Comparison of ENCODE assay signal across 20 cellular contexts in the genomic region with DNA sequence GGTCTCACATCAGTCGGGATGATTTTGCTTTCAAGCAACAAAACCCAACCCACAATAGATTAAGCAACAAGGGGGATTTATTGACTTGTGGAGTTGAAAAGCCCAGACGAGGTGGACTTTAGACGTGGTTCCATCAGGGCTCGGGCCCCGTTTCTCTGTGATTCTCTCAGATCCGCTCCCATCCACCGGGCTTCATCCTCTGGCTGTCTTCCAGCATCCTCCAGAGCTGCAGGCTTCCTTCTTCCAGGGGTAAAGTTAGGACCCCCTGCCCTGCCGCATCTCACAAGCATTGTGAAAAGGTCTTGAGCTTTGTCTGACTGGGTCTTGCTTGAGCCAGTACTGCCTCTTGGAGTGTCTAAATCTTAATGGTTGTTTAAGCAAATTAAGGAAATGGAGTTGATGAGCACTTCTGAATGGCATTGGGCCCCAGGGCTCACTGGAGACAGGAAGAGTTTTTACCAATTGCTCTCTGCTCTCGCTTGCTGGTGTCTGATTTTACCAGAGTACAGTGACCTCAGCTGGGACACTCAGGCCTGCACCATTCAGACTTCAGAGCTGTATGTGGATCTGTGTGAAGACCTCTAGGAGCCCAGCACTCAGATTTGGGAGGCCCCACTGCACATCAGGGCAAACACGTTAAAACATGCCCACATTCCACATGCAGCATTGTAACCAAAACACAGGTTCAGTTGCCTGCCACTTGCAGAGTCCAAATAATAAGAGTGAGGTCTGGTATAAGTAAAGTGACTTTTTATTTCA. TPM values are rescaled to one million over a fixed set of nuclear protein-coding genes. Genes with fewer than 3 reads are reported as not detected.
A peak's percentile ranks its signal among the peaks of the same experiment; 100 is the strongest.
DNase-seq lines count a peak whose midpoint lies in the region; ATAC-seq, FAIRE-seq and TF ChIP-seq lines count a peak whose summit lies in the region.
"Had no signal": no experiment of that assay in that cellular context is flagged by ENCODE, and none has a peak within 500 bp of the region (broad histone marks: within the 10 kb centered on the region; RNA-seq: fewer than 3 reads in every experiment).

No MANE protein-coding gene starts in this region.

- H2AFZ ChIP-seq in keratinocyte (ENCODE audit: control insufficient read depth, low read length), result peak overlapping the region; percentile 55

- intact Hi-C loops in activated CD4-positive, alpha-beta T cell treated with anti-CD3 and anti-CD28 coated beads, Interleukin-2, amount 10 ng/mL, durations not matched to agents 24 days and 14 days (cut with micrococcal nuclease), result no loop called here

- H3K9me3 ChIP-seq in keratinocyte (ENCODE audit: control insufficient read depth, low read depth, low read length) (no peaks in the 10 kb centered on the region), HAP-1 (no peaks in the 10 kb centered on the region)
- H3K9me3 ChIP-seq: colonic mucosa, heart left ventricle, mucosa of descending colon, ovary, uterus had no signal

- no peaks in the 10 kb centered on the region for H3K36me3 ChIP-seq in keratinocyte (ENCODE audit: control insufficient read depth in 2 of 2, extremely low read depth in 1 of 2, insufficient read depth in 2 of 2, low read length in 2 of 2)
- H3K36me3 ChIP-seq in HAP-1 (replicated peaks), result no peaks in the 10 kb centered on the region
- H3K36me3 ChIP-seq: colonic mucosa, heart left ventricle, ovary, uterus had no signal

- H3K4me3 Mint-ChIP-seq in brain (no peak overlapping the region), type B pancreatic cell (no peak overlapping the region)
- H3K4me3 Mint-ChIP-seq in activated CD4-positive, alpha-beta T cell treated with anti-CD3 and anti-CD28 coated beads, Interleukin-2, amount 10 ng/mL, durations not matched to agents 24 days and 14 days, result no peak overlapping the region
- H3K4me3 Mint-ChIP-seq: activated CD4-positive, alpha-beta T cell treated with anti-CD3 and anti-CD28 coated beads, Interleukin-2, amount 10 ng/mL, durations not matched to agents 7 days and 5 days; activated T-cell treated with anti-CD3 and anti-CD28 coated beads, Interleukin-2, amount 50 U/mL, for 24 hours; CD8-positive, alpha-beta T cell had no signal

- peaks cover 26% of the 10 kb centered on the region for H3K4me1 Mint-ChIP-seq in brain
- peaks cover 17% of the 10 kb centered on the region for H3K4me1 Mint-ChIP-seq in type B pancreatic cell (ENCODE audit: unreplicated experiment)
- H3K4me1 Mint-ChIP-seq in activated CD4-positive, alpha-beta T cell treated with anti-CD3 and anti-CD28 coated beads, Interleukin-2, amount 10 ng/mL, durations not matched to agents 24 days and 14 days, result peaks cover 1% of the 10 kb centered on the region

- H3K27me3 ChIP-seq in keratinocyte (ENCODE audit: control insufficient read depth, extremely low read depth, insufficient read depth, low read length) (no peaks in the 10 kb centered on the region), HAP-1 (ENCODE audit: low read depth) (no peaks in the 10 kb centered on the region)
- H3K27me3 ChIP-seq: colonic mucosa, heart left ventricle, ovary, uterus had no signal

- no peak for ATAC-seq in activated naive CD4-positive, alpha-beta T cell treated with anti-CD3 and anti-CD28 coated beads, Interleukin-2, amount 50 U/mL, for 72 hours
- ATAC-seq: CD8-positive, alpha-beta T cell; heart left ventricle; mucosa of descending colon had no signal

- no peak overlapping the region for H3K9ac ChIP-seq in keratinocyte (ENCODE audit: control insufficient read depth, extremely low read depth, insufficient read depth, low read length)

- H3K4me3 ChIP-seq in keratinocyte (ENCODE audit: control insufficient read depth in 2 of 3, extremely low read depth in 1 of 3, insufficient read depth in 2 of 3, low read depth in 1 of 3, low read length in 3 of 3) (peak overlapping the region in 1 of 3 experiments; percentile 7), HAP-1 (no peak overlapping the region)
- H3K4me3 ChIP-seq: colonic mucosa, heart left ventricle, mucosa of descending colon, ovary, skin epidermis, uterus had no signal

- dilution Hi-C loops in keratinocyte (cut with MboI; ENCODE audit: extremely low pct_ligation_motif_present, low sequenced_read_pairs), result no loop called here

- peaks cover 4% of the 10 kb centered on the region for H3K27me3 Mint-ChIP-seq in brain
- H3K27me3 Mint-ChIP-seq in type B pancreatic cell, result no peaks in the 10 kb centered on the region
- H3K27me3 Mint-ChIP-seq in activated CD4-positive, alpha-beta T cell treated with anti-CD3 and anti-CD28 coated beads, Interleukin-2, amount 10 ng/mL, durations not matched to agents 24 days and 14 days, result no peaks in the 10 kb centered on the region
- H3K27me3 Mint-ChIP-seq: activated CD4-positive, alpha-beta T cell treated with anti-CD3 and anti-CD28 coated beads, Interleukin-2, amount 10 ng/mL, durations not matched to agents 7 days and 5 days; activated T-cell treated with anti-CD3 and anti-CD28 coated beads, Interleukin-2, amount 50 U/mL, for 24 hours had no signal

- H4K20me1 ChIP-seq in keratinocyte (ENCODE audit: control insufficient read depth, extremely low read depth, insufficient read depth, low read length), result no peaks in the 10 kb centered on the region

- in situ Hi-C loops in HAP-1 (cut with MboI; ENCODE audit: low sequenced_read_pairs), result no loop called here

- TF ChIP-seq CTCF in brain (conservative IDR thresholded peaks at IDR 0.05) (no peak), keratinocyte (optimal IDR thresholded peaks at IDR 0.05 in 1 of 3, IDR thresholded peaks at IDR 0.05 in 1 of 3, conservative IDR thresholded peaks at IDR 0.05 in 1 of 3; ENCODE audit: extremely low read depth in 1 of 3, insufficient read depth in 2 of 3, low read length in 3 of 3) (no peak), type B pancreatic cell (conservative IDR thresholded peaks at IDR 0.05) (no peak)

- H3K9me1 ChIP-seq in keratinocyte (ENCODE audit: control insufficient read depth, extremely low read depth, insufficient read depth, low read length), result no peaks in the 10 kb centered on the region

- H3K36me3 Mint-ChIP-seq in activated naive CD4-positive, alpha-beta T cell treated with anti-CD3 and anti-CD28 coated beads, Interleukin-2, amount 50 U/mL, for 72 hours, result peaks cover 0 to 3% of the 10 kb centered on the region in 2 donors
- H3K36me3 Mint-ChIP-seq in brain (peaks cover 2% of the 10 kb centered on the region), type B pancreatic cell (peaks cover 2% of the 10 kb centered on the region)
- no peaks in the 10 kb centered on the region for H3K36me3 Mint-ChIP-seq in activated CD4-positive, alpha-beta T cell treated with anti-CD3 and anti-CD28 coated beads, Interleukin-2, amount 10 ng/mL, durations not matched to agents 24 days and 14 days (ENCODE audit: low read depth)

- peak in 1 of 2 donors; percentile 23 for DNase-seq in activated naive CD4-positive, alpha-beta T cell treated with anti-CD3 and anti-CD28 coated beads, Interleukin-2, amount 50 U/mL, for 72 hours (ENCODE audit: low spot score in 2 of 2)
- no peak for DNase-seq in activated naive CD4-positive, alpha-beta T cell treated with anti-CD3 and anti-CD28 coated beads, Interleukin-2, amount 50 U/mL, for 16 hours
- DNase-seq in keratinocyte (ENCODE audit: low read depth, low spot score) (no peak), type B pancreatic cell (ENCODE audit: extremely low spot score, unreplicated experiment) (no peak), HAP-1 (ENCODE audit: low spot score in 2 of 2) (no peak), NCI-H1105 (lab: John Stamatoyannopoulos, UW) (no peak)
- no peak for DNase-seq in activated CD4-positive, alpha-beta T cell treated with anti-CD3 and anti-CD28 coated beads, Interleukin-2, amount 10 ng/mL, durations not matched to agents 24 days and 14 days
- DNase-seq: activated CD4-positive, alpha-beta T cell treated with anti-CD3 and anti-CD28 coated beads, Interleukin-2, amount 10 ng/mL, durations not matched to agents 7 days and 5 days; activated T-cell treated with anti-CD3 and anti-CD28 coated beads, Interleukin-2, amount 50 U/mL, for 24 hours; colonic mucosa; heart left ventricle; SHP77; stimulated activated naive CD4-positive, alpha-beta T cell treated with Interleukin-2 at 50 U/mL for 16 hours; uterus had no signal

- peak overlapping the region; percentile 49 for H3K4me2 ChIP-seq in keratinocyte (ENCODE audit: control insufficient read depth, extremely low read depth, insufficient read depth, low read depth, low read length)

- peaks cover 10% of the 10 kb centered on the region for H3K4me1 ChIP-seq in keratinocyte (ENCODE audit: control insufficient read depth, extremely low read depth, insufficient read depth, low read length)
- H3K4me1 ChIP-seq in HAP-1, result no peaks in the 10 kb centered on the region

- H3K27ac Mint-ChIP-seq in activated naive CD4-positive, alpha-beta T cell treated with anti-CD3 and anti-CD28 coated beads, Interleukin-2, amount 50 U/mL, for 72 hours, result peak overlapping the region; percentile 27 to 81
- H3K27ac Mint-ChIP-seq in brain (peak overlapping the region; percentile 51 to 91 (median 85)), type B pancreatic cell (peak overlapping the region; percentile 70)
- H3K27ac Mint-ChIP-seq in activated CD4-positive, alpha-beta T cell treated with anti-CD3 and anti-CD28 coated beads, Interleukin-2, amount 10 ng/mL, durations not matched to agents 24 days and 14 days, result no peak overlapping the region
- H3K27ac Mint-ChIP-seq: activated CD4-positive, alpha-beta T cell treated with anti-CD3 and anti-CD28 coated beads, Interleukin-2, amount 10 ng/mL, durations not matched to agents 7 days and 5 days; activated T-cell treated with anti-CD3 and anti-CD28 coated beads, Interleukin-2, amount 50 U/mL, for 24 hours; CD8-positive, alpha-beta T cell had no signal

- no peaks in the 10 kb centered on the region for H3K79me2 ChIP-seq in keratinocyte (ENCODE audit: control insufficient read depth, insufficient read depth, low read length)

- peaks cover 0 to under 1% of the 10 kb centered on the region in 2 donors for H3K9me3 Mint-ChIP-seq in activated naive CD4-positive, alpha-beta T cell treated with anti-CD3 and anti-CD28 coated beads, Interleukin-2, amount 50 U/mL, for 72 hours
- peaks cover 5 to 8% (median 5%) of the 10 kb centered on the region in 5 experiments for H3K9me3 Mint-ChIP-seq in brain
- peaks cover 2% of the 10 kb centered on the region for H3K9me3 Mint-ChIP-seq in type B pancreatic cell
- peaks cover 4% of the 10 kb centered on the region for H3K9me3 Mint-ChIP-seq in activated CD4-positive, alpha-beta T cell treated with anti-CD3 and anti-CD28 coated beads, Interleukin-2, amount 10 ng/mL, durations not matched to agents 24 days and 14 days
- H3K9me3 Mint-ChIP-seq: activated CD4-positive, alpha-beta T cell treated with anti-CD3 and anti-CD28 coated beads, Interleukin-2, amount 10 ng/mL, durations not matched to agents 7 days and 5 days; activated T-cell treated with anti-CD3 and anti-CD28 coated beads, Interleukin-2, amount 50 U/mL, for 24 hours had no signal

- peak; percentile 53 for FAIRE-seq in keratinocyte (lab: Jason Lieb, UNC)

- H3K27ac ChIP-seq in keratinocyte (ENCODE audit: control insufficient read depth, insufficient read depth, low read length), result peak overlapping the region; percentile 44
- H3K27ac ChIP-seq: colonic mucosa, heart left ventricle, ovary, uterus had no signal

RNA-seq across cellular contexts. Expression of a gene that starts 13.5 kb away (rescaled TPM):
- total RNA-seq in activated naive CD4-positive, alpha-beta T cell treated with anti-CD3 and anti-CD28 coated beads, Interleukin-2, amount 50 U/mL, for 72 hours, result 1,000 to 10,000 TPM; 1,006 to 1,113 TPM
- polyA plus RNA-seq in brain (ENCODE audit: insufficient read depth, low read depth, low replicate concordance) (7,408 TPM), keratinocyte (1,058 to 1,956 TPM (median 1,726 TPM) in 3 replicates)
- 5,183 TPM for polyA plus RNA-seq in keratinocyte (2011; ENCODE audit: low read depth)
- 5,489 and 7,583 TPM in 2 replicates for polyA plus RNA-seq in keratinocyte (2011; cell fraction: cytosol; rRNA removed)
- polyA plus RNA-seq in keratinocyte (2011; cell fraction: nucleus; rRNA removed), result 797 and 1,049 TPM in 2 replicates
- 2,908 and 8,623 TPM in 2 replicates for polyA plus RNA-seq in keratinocyte (2012; ENCODE audit: low replicate concordance)
- polyA minus RNA-seq in keratinocyte, result 1,021 to 1,963 TPM (median 1,204 TPM) in 3 replicates
- polyA minus RNA-seq in keratinocyte (2011; cell fraction: cytosol; rRNA and poly(A)+ RNA removed), result 2,586 TPM
- polyA minus RNA-seq in keratinocyte (2011; cell fraction: nucleus; rRNA and poly(A)+ RNA removed), result 293 and 451 TPM in 2 replicates
- 1,346 and 2,108 TPM in 2 replicates for total RNA-seq in type B pancreatic cell (ENCODE audit: low replicate concordance)
- total RNA-seq in activated CD4-positive, alpha-beta T cell treated with anti-CD3 and anti-CD28 coated beads, Interleukin-2, amount 10 ng/mL, durations not matched to agents 24 days and 14 days, result 500 and 515 TPM in 2 replicates

RNA-seq across cellular contexts. Expression of a gene that starts 30.8 kb away (rescaled TPM):
- total RNA-seq in activated naive CD4-positive, alpha-beta T cell treated with anti-CD3 and anti-CD28 coated beads, Interleukin-2, amount 50 U/mL, for 72 hours, result under 1 TPM; 0.18 to 0.58 TPM
- polyA plus RNA-seq in brain (ENCODE audit: insufficient read depth, low read depth, low replicate concordance), result 12.1 TPM
- polyA plus RNA-seq in keratinocyte, result 0.02 to 0.28 TPM (median 0.13 TPM) in 3 replicates
- not detected for polyA plus RNA-seq in keratinocyte (2011; ENCODE audit: low read depth)
- polyA plus RNA-seq in keratinocyte (2011; cell fraction: cytosol; rRNA removed), result 0.06 and 0.07 TPM in 2 replicates
- 0.19 and 0.23 TPM in 2 replicates for polyA plus RNA-seq in keratinocyte (2011; cell fraction: nucleus; rRNA removed)
- 0.87 and 2.4 TPM in 2 replicates for polyA plus RNA-seq in keratinocyte (2012; ENCODE audit: low replicate concordance)
- polyA minus RNA-seq in keratinocyte, result 0.10 TPM in 1 of 3 replicates, not detected in the others
- not detected for polyA minus RNA-seq in keratinocyte (2011; cell fraction: cytosol; rRNA and poly(A)+ RNA removed)
- 0.23 TPM in 1 of 2 replicates, not detected in the other for polyA minus RNA-seq in keratinocyte (2011; cell fraction: nucleus; rRNA and poly(A)+ RNA removed)
- total RNA-seq in type B pancreatic cell (ENCODE audit: low replicate concordance), result 0.14 and 0.31 TPM in 2 replicates
- 0.07 TPM in 1 of 2 replicates, not detected in the other for total RNA-seq in activated CD4-positive, alpha-beta T cell treated with anti-CD3 and anti-CD28 coated beads, Interleukin-2, amount 10 ng/mL, durations not matched to agents 24 days and 14 days
- total RNA-seq: activated CD4-positive, alpha-beta T cell treated with anti-CD3 and anti-CD28 coated beads, Interleukin-2, amount 10 ng/mL, durations not matched to agents 7 days and 5 days; Daoy had no signal
